11 cellular contexts compared by ENCODE assay signal in genomic region chr22:46010951-46011626, GRCh38. TPM values are rescaled to one million over a fixed set of nuclear protein-coding genes. Genes with fewer than 3 reads are reported as not detected.
DNase-seq lines count a peak whose midpoint lies in the region; ATAC-seq, FAIRE-seq and TF ChIP-seq lines count a peak whose summit lies in the region.
"Had no signal": no experiment of that assay in that cellular context is flagged by ENCODE, and none has a peak within 500 bp of the region (broad histone marks: within the 10 kb centered on the region; RNA-seq: fewer than 3 reads in every experiment).

No MANE protein-coding gene starts in this region.

- peak; percentile 28 for DNase-seq in activated naive CD8-positive, alpha-beta T cell treated with anti-CD3 and anti-CD28 coated beads, Interleukin-2, amount 10 ng/mL, durations not matched to agents 7 days and 5 days
- DNase-seq in activated naive CD8-positive, alpha-beta T cell treated with anti-CD3 and anti-CD28 coated beads, Interleukin-2, amount 50 U/mL, for 24 hours: no peak
- DNase-seq in left ventricle myocardium superior: peak; percentile 42
- peak; percentile 72 for DNase-seq in osteoblast (ENCODE audit: insufficient read length, low spot score, missing footprints)
- DNase-seq in vagina (ENCODE audit: extremely low spot score in 2 of 2): no peak
- no peak for DNase-seq in GM10248 (ENCODE audit: extremely low spot score)
- no peak for DNase-seq in stimulated activated CD4-positive, alpha-beta T cell treated with anti-CD3 and anti-CD28 coated beads, Interleukin-15, amount 100 ng/mL, for 24 hours
- DNase-seq in GM12891 (ENCODE audit: insufficient read length, low spot score): no peak
- DNase-seq: effector CD8-positive, alpha-beta T cell had no signal

- H3K9me3 Mint-ChIP-seq in activated naive CD8-positive, alpha-beta T cell treated with anti-CD3 and anti-CD28 coated beads, Interleukin-2, amount 10 ng/mL, durations not matched to agents 7 days and 5 days: no peaks in the 10 kb centered on the region
- H3K9me3 Mint-ChIP-seq in activated naive CD8-positive, alpha-beta T cell treated with anti-CD3 and anti-CD28 coated beads, Interleukin-2, amount 50 U/mL, for 24 hours: no peaks in the 10 kb centered on the region

- peaks cover 53% of the 10 kb centered on the region for H3K4me1 ChIP-seq in osteoblast (ENCODE audit: insufficient read depth, low read length)
- H3K4me1 ChIP-seq in vagina: peaks cover 73% of the 10 kb centered on the region

- H3K79me2 ChIP-seq in osteoblast (ENCODE audit: insufficient read depth, low read length): peaks cover 48% of the 10 kb centered on the region

- ATAC-seq in activated naive CD8-positive, alpha-beta T cell treated with anti-CD3 and anti-CD28 coated beads, Interleukin-2, amount 10 ng/mL, durations not matched to agents 7 days and 5 days (ENCODE audit: low read depth): no peak
- ATAC-seq in activated naive CD8-positive, alpha-beta T cell treated with anti-CD3 and anti-CD28 coated beads, Interleukin-2, amount 50 U/mL, for 24 hours: no peak
- no peak for ATAC-seq in left ventricle myocardium superior
- ATAC-seq: naive thymus-derived CD8-positive, alpha-beta T cell had no signal

- no peak for FAIRE-seq in GM12891 (lab: Jason Lieb, UNC)

- H3K36me3 Mint-ChIP-seq in activated naive CD8-positive, alpha-beta T cell treated with anti-CD3 and anti-CD28 coated beads, Interleukin-2, amount 10 ng/mL, durations not matched to agents 7 days and 5 days: no peaks in the 10 kb centered on the region
- no peaks in the 10 kb centered on the region for H3K36me3 Mint-ChIP-seq in activated naive CD8-positive, alpha-beta T cell treated with anti-CD3 and anti-CD28 coated beads, Interleukin-2, amount 50 U/mL, for 24 hours (ENCODE audit: low read depth)
- H3K36me3 Mint-ChIP-seq: naive thymus-derived CD8-positive, alpha-beta T cell had no signal

- H3K27me3 ChIP-seq in osteoblast (ENCODE audit: insufficient read depth, low read length): no peaks in the 10 kb centered on the region
- no peaks in the 10 kb centered on the region for H3K27me3 ChIP-seq in vagina

- no peaks in the 10 kb centered on the region for H3K36me3 ChIP-seq in osteoblast (ENCODE audit: insufficient read depth, low read length)
- H3K36me3 ChIP-seq in vagina: no peaks in the 10 kb centered on the region

- no peak overlapping the region for H3K27ac Mint-ChIP-seq in activated naive CD8-positive, alpha-beta T cell treated with anti-CD3 and anti-CD28 coated beads, Interleukin-2, amount 10 ng/mL, durations not matched to agents 7 days and 5 days
- H3K27ac Mint-ChIP-seq in activated naive CD8-positive, alpha-beta T cell treated with anti-CD3 and anti-CD28 coated beads, Interleukin-2, amount 50 U/mL, for 24 hours: no peak overlapping the region

- no peak overlapping the region for H2AFZ ChIP-seq in osteoblast (ENCODE audit: low read length)

- no peak overlapping the region for H3K4me3 ChIP-seq in osteoblast (ENCODE audit: insufficient read depth, low read length)
- H3K4me3 ChIP-seq in vagina: no peak overlapping the region

- H3K27me3 Mint-ChIP-seq in activated naive CD8-positive, alpha-beta T cell treated with anti-CD3 and anti-CD28 coated beads, Interleukin-2, amount 10 ng/mL, durations not matched to agents 7 days and 5 days: peaks cover 2% of the 10 kb centered on the region
- H3K27me3 Mint-ChIP-seq in activated naive CD8-positive, alpha-beta T cell treated with anti-CD3 and anti-CD28 coated beads, Interleukin-2, amount 50 U/mL, for 24 hours: no peaks in the 10 kb centered on the region
- H3K27me3 Mint-ChIP-seq: naive thymus-derived CD8-positive, alpha-beta T cell had no signal

- TF ChIP-seq CTCF in osteoblast (IDR thresholded peaks at IDR 0.05; ENCODE audit: extremely low read depth, low read depth, low read length) (no peak), vagina (IDR thresholded peaks at IDR 0.05) (no peak), GM10248 (IDR thresholded peaks at IDR 0.05; ENCODE audit: control extremely low read depth, extremely low read depth, low read depth, missing control alignments) (no peak)

- H4K20me1 ChIP-seq in osteoblast (ENCODE audit: insufficient read depth, low read length): no peaks in the 10 kb centered on the region

- intact Hi-C loops in left ventricle myocardium superior (cut with micrococcal nuclease) (no loop called here), vagina (cut with DNase I) (no loop called here)

- H3K4me3 Mint-ChIP-seq in activated naive CD8-positive, alpha-beta T cell treated with anti-CD3 and anti-CD28 coated beads, Interleukin-2, amount 10 ng/mL, durations not matched to agents 7 days and 5 days: no peak overlapping the region
- H3K4me3 Mint-ChIP-seq in activated naive CD8-positive, alpha-beta T cell treated with anti-CD3 and anti-CD28 coated beads, Interleukin-2, amount 50 U/mL, for 24 hours: no peak overlapping the region

- no peak overlapping the region for H3K4me2 ChIP-seq in osteoblast (ENCODE audit: insufficient read depth, low read length)

- H3K9me3 ChIP-seq in osteoblast (ENCODE audit: low read depth, low read length) (peaks cover 4% of the 10 kb centered on the region), vagina (no peaks in the 10 kb centered on the region)

- TF ChIP-seq POLR2A in vagina (IDR thresholded peaks at IDR 0.05) (no peak), GM12891 (IDR thresholded peaks at IDR 0.05; ENCODE audit: low read depth, low read length) (no peak)

- H3K27ac ChIP-seq in osteoblast (ENCODE audit: low read depth, low read length): peak overlapping the region; percentile 97
- peak overlapping the region; percentile 99 for H3K27ac ChIP-seq in vagina

- POLR2A ChIA-PET in activated naive CD8-positive, alpha-beta T cell treated with anti-CD3 and anti-CD28 coated beads, Interleukin-2, amount 10 ng/mL, durations not matched to agents 7 days and 5 days (lab: Charles Lee): no interaction called here
- POLR2A ChIA-PET in GM10248 (lab: Yijun Ruan, JAX): no interaction called here

- CTCF ChIA-PET in GM10248 (lab: Yijun Ruan, JAX): interaction anchor here (1.3 to 3.0 kb wide), 4 partner anchors 10 to 111 kb away, joined by 4 to 32 read pairs (median 9); no protein-coding TSS in a partner anchor

- H3K4me1 Mint-ChIP-seq in activated naive CD8-positive, alpha-beta T cell treated with anti-CD3 and anti-CD28 coated beads, Interleukin-2, amount 10 ng/mL, durations not matched to agents 7 days and 5 days: peaks cover 6% of the 10 kb centered on the region
- peaks cover 15% of the 10 kb centered on the region for H3K4me1 Mint-ChIP-seq in activated naive CD8-positive, alpha-beta T cell treated with anti-CD3 and anti-CD28 coated beads, Interleukin-2, amount 50 U/mL, for 24 hours

TF ChIP-seq in GM12891, 5 proteins besides CTCF, POLR2A, EP300 and RAD21:
- TF ChIP-seq TAF1 (IDR thresholded peaks at IDR 0.05; ENCODE audit: low read depth, low read length) (no peak), PAX5 (IDR thresholded peaks at IDR 0.05; ENCODE audit: insufficient read depth, low read length, severe bottlenecking) (no peak), POLR2AphosphoS5 (IDR thresholded peaks at IDR 0.05; ENCODE audit: low read depth, low read length) (no peak), SPI1 (IDR thresholded peaks at IDR 0.05; ENCODE audit: low read depth, low read length) (no peak), POU2F2 (IDR thresholded peaks at IDR 0.05; ENCODE audit: low read depth, low read length) (no peak)
TF ChIP-seq in GM12891: peak in this region for 0.

RNA-seq across cellular contexts. Expression of gene WNT7B, which starts 34.1 kb away (rescaled TPM):
- not detected for total RNA-seq in activated naive CD8-positive, alpha-beta T cell treated with anti-CD3 and anti-CD28 coated beads, Interleukin-2, amount 10 ng/mL, durations not matched to agents 7 days and 5 days
- not detected for total RNA-seq in left ventricle myocardium superior
- 0.59 TPM in 1 of 2 replicates, not detected in the other for total RNA-seq in osteoblast
- 7.1 TPM for total RNA-seq in vagina
- 1.3 TPM for polyA plus RNA-seq in GM12891 (2012; ENCODE audit: low read depth, missing spikeins)
- total RNA-seq: A673; naive thymus-derived CD8-positive, alpha-beta T cell had no signal
- polyA plus RNA-seq: naive thymus-derived CD8-positive, alpha-beta T cell had no signal

Comparison
In these comparisons a context has a peak if more than half of its experiments do, and no peak if none do; other contexts are left out.
1. DNase-seq: peak in activated naive CD8-positive, alpha-beta T cell treated with anti-CD3 and anti-CD28 coated beads, Interleukin-2, amount 10 ng/mL, durations not matched to agents 7 days and 5 days (single experiment), left ventricle myocardium superior (single experiment) and osteoblast (single experiment); none in activated naive CD8-positive, alpha-beta T cell treated with anti-CD3 and anti-CD28 coated beads, Interleukin-2, amount 50 U/mL, for 24 hours (single experiment), vagina (0 of 2), GM10248 (single experiment), stimulated activated CD4-positive, alpha-beta T cell treated with anti-CD3 and anti-CD28 coated beads, Interleukin-15, amount 100 ng/mL, for 24 hours (single experiment) and GM12891 (single experiment).